12 cellular contexts compared by ENCODE assay signal in the genomic region with DNA sequence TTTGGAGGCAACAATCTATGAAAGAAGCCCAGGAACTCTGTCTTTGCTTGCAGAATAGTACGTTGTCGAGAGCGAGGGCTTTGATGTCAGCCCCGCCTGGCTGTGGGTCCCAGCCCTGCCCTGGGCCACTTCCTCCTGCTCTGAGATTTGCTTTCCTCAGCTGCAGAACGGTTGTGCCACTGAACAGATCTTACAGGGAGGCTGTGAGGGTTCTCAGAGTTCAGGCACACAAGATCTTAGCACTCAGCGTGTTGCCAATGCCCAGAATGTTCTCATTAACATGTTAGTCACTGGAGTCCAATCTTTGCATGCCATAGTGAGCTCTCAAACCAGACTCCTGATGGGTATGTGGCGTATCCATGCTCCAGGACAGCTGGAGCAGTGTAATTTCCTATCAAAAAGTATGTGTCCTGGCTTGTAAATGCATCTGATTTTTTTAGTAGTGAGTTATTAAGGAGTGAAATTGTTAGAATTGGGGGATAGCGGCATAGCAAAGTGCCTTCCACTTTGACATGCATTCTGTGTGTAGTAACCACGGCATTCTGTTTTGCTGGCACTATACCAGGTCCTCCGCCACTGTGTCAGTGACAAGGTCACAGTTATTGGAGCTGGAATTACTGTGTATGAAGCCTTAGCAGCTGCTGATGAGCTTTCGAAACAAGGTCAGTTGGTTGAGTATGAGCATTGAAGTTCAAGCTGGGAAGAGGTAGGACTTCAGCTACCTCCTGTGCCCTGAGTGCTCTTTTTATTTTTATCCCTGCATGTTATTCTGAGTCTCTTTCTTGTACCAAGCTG. TPM values are rescaled to one million over a fixed set of nuclear protein-coding genes. Genes with fewer than 3 reads are reported as not detected.
DNase-seq lines count a peak whose midpoint lies in the region; ATAC-seq, FAIRE-seq and TF ChIP-seq lines count a peak whose summit lies in the region.
"Had no signal": no experiment of that assay in that cellular context is flagged by ENCODE, and none has a peak within 500 bp of the region (broad histone marks: within the 10 kb centered on the region; RNA-seq: fewer than 3 reads in every experiment).

No MANE protein-coding gene starts in this region.

- H3K4me1 ChIP-seq in right lobe of liver (no peaks in the 10 kb centered on the region), HepG2 (ENCODE audit: insufficient read depth, low read length) (no peaks in the 10 kb centered on the region), heart right ventricle (peaks cover 0 to 31% (median 14%) of the 10 kb centered on the region in 9 donors), upper lobe of right lung (peaks cover 14% of the 10 kb centered on the region)

- no peak for TF ChIP-seq RAD21 in HepG2 (CRISPR knock-in tag; IDR thresholded peaks at IDR 0.05)

- in situ Hi-C loops in HepG2 (cut with HindIII; ENCODE audit: extremely low pct_ligation_motif_present, low pct_unique_long_range_greater_than_20kb): no loop called here

- ATAC-seq in right lobe of liver (peak in 3 of 4 donors; percentile 15 to 46 (median 34)), HepG2 (no peak), heart right ventricle (peak; percentile 14 to 70 (median 58)), upper lobe of right lung (peak; percentile 59), HG02840 (IDR thresholded peaks at IDR 0.05; ENCODE audit: low FRiP score, unreplicated experiment) (no peak)

- H2AFZ ChIP-seq in HepG2 (ENCODE audit: low read length): no peak overlapping the region

- BruUV-seq in HepG2 (replicated peaks; lab: Mats Ljungman, UMichigan): no TSS peak

- no peak for FAIRE-seq in HepG2 (lab: Jason Lieb, UNC)
- no peak for FAIRE-seq in GM12892 (lab: Jason Lieb, UNC)

- H3K27ac ChIP-seq in right lobe of liver (no peak overlapping the region), HepG2 (ENCODE audit: extremely low read length, insufficient read depth, low read length) (no peak overlapping the region), heart right ventricle (peak overlapping the region in 8 of 10 donors; percentile 34 to 69 (median 47)), upper lobe of right lung (no peak overlapping the region)
- H3K27ac ChIP-seq: VCaP had no signal

- whole genome bisulfite sequencing in right lobe of liver (ENCODE audit: insufficient coverage, low coverage, low lambda C conversion rate, missing lambda C conversion rate): 28% methylated on average over 7 of the region's 11 CpGs
- WGBS in HepG2 (ENCODE audit: low lambda C conversion rate): 63% methylated on average over 2 of the region's 11 CpGs
- 19 to 23% methylated on average over 11 of the region's 11 CpGs for WGBS in heart right ventricle, 2 donors

- no peaks in the 10 kb centered on the region for H3K27me3 ChIP-seq in right lobe of liver
- H3K27me3 ChIP-seq in HepG2 (ENCODE audit: control insufficient read depth in 1 of 2, insufficient read depth in 2 of 2, low read length in 2 of 2): peaks cover 2 to 41% of the 10 kb centered on the region in 2 experiments; a peak in 4 of 5 replicates
- H3K27me3 ChIP-seq in heart right ventricle: peaks cover 0 to 66% (median 0%) of the 10 kb centered on the region in 7 donors
- no peaks in the 10 kb centered on the region for H3K27me3 ChIP-seq in upper lobe of right lung

- no peaks in the 10 kb centered on the region for H3K36me3 ChIP-seq in right lobe of liver
- no peaks in the 10 kb centered on the region for H3K36me3 ChIP-seq in HepG2 (replicated peaks in 1 of 2; ENCODE audit: control insufficient read depth in 1 of 2, insufficient read depth in 2 of 2, low read length in 2 of 2)
- no peaks in the 10 kb centered on the region for H3K36me3 ChIP-seq in heart right ventricle
- H3K36me3 ChIP-seq in upper lobe of right lung: no peaks in the 10 kb centered on the region

- H3K4me3 ChIP-seq in right lobe of liver (no peak overlapping the region), HepG2 (replicated peaks in 1 of 3; ENCODE audit: insufficient read depth in 1 of 3, low read depth in 2 of 3, low read length in 3 of 3) (no peak overlapping the region), heart right ventricle (peak overlapping the region in 1 of 10 donors; percentile 9), upper lobe of right lung (no peak overlapping the region)

- POLR2A ChIA-PET in HepG2 (lab: Yijun Ruan, JAX): no interaction called here

- no peak for TF ChIP-seq CTCF in right lobe of liver (IDR thresholded peaks at IDR 0.05)
- TF ChIP-seq CTCF in HepG2 (CRISPR knock-in tag; IDR thresholded peaks at IDR 0.05): no peak
- TF ChIP-seq CTCF in heart right ventricle (IDR thresholded peaks at IDR 0.05): no peak
- no peak for TF ChIP-seq CTCF in upper lobe of right lung (IDR thresholded peaks at IDR 0.05)

- no peak overlapping the region for H3K4me2 ChIP-seq in HepG2 (ENCODE audit: low read depth, low read length)

- no peaks in the 10 kb centered on the region for H3K79me2 ChIP-seq in HepG2 (ENCODE audit: insufficient read depth, low read length)

- H3K9me3 ChIP-seq in right lobe of liver: no peaks in the 10 kb centered on the region
- H3K9me3 ChIP-seq in HepG2 (ENCODE audit: low read length): no peaks in the 10 kb centered on the region
- no peaks in the 10 kb centered on the region for H3K9me3 ChIP-seq in heart right ventricle
- no peaks in the 10 kb centered on the region for H3K9me3 ChIP-seq in upper lobe of right lung

- TF ChIP-seq POLR2A in right lobe of liver (IDR thresholded peaks at IDR 0.05): no peak
- no peak for TF ChIP-seq POLR2A in HepG2 (IDR thresholded peaks at IDR 0.05; ENCODE audit: insufficient read depth in 1 of 2, low read depth in 2 of 2, low read length in 2 of 2)
- no peak for TF ChIP-seq POLR2A in GM12892 (IDR thresholded peaks at IDR 0.05; ENCODE audit: low read depth, low read length)

- TF ChIP-seq EP300 in HepG2 (IDR thresholded peaks at IDR 0.05; ENCODE audit: low read depth in 2 of 2, low read length in 2 of 2): no peak
- TF ChIP-seq EP300 in HepG2 (CRISPR knock-in tag; IDR thresholded peaks at IDR 0.05; ENCODE audit: borderline replicate concordance): no peak

- intact Hi-C loops in right lobe of liver (cut with DNase I): no loop called here
- intact Hi-C loops in HepG2 (cut with micrococcal nuclease; ENCODE audit: unreplicated experiment): no loop called here
- intact Hi-C loops in heart right ventricle (cut with DNase I): no loop called here
- intact Hi-C loops in upper lobe of right lung (cut with DNase I): no loop called here

- DNase-seq in right lobe of liver (no peak), HepG2 (ENCODE audit: low spot score) (no peak), activated T-helper 1 cell treated with Interleukin-2 at 50 U/mL for 16 hours (ENCODE audit: low read depth) (peak; percentile 46), heart right ventricle (no peak), upper lobe of right lung (no peak), OCI-M1 (lab: John Stamatoyannopoulos, UW) (no peak), GM12892 (ENCODE audit: insufficient read length) (no peak)
- DNase-seq: hypothalamus, NCI-H69 had no signal

- H4K20me1 ChIP-seq in HepG2 (ENCODE audit: insufficient read depth, low read length): no peaks in the 10 kb centered on the region

- H3K9ac ChIP-seq in HepG2 (ENCODE audit: insufficient read depth, low read depth, low read length): no peak overlapping the region

- CTCF ChIA-PET in HepG2 (lab: Yijun Ruan, JAX; ENCODE audit: low intra/inter-chr PET ratio, low total read pairs): no interaction called here

RNA-seq across cellular contexts. Expression of gene TKTL1, which starts 31.6 kb away (rescaled TPM):
- total RNA-seq in right lobe of liver: under 1 TPM in 1 of 6 experiments, not detected in 5; 0.06 TPM
- not detected in 2 replicates for total RNA-seq in HepG2 (2016; rRNA removed; fragmentation: Illumina TruSeq; extraction: Trizol)
- total RNA-seq in HepG2 (2016; cell fraction: cytosol; rRNA removed; fragmentation: Illumina TruSeq; extraction: Trizol; ENCODE audit: low read depth): not detected in 2 replicates
- total RNA-seq in HepG2 (2016; cell fraction: insoluble cytoplasmic fraction; rRNA removed; fragmentation: Illumina TruSeq; extraction: Trizol): not detected in 2 replicates
- total RNA-seq in HepG2 (2016; cell fraction: membrane; rRNA removed; fragmentation: Illumina TruSeq; extraction: Trizol): not detected in 2 replicates
- total RNA-seq in HepG2 (2016; cell fraction: nucleus; rRNA removed; fragmentation: Illumina TruSeq; extraction: Trizol): not detected in 2 replicates
- not detected in 2 replicates for polyA plus RNA-seq in HepG2 (2011; rRNA removed)
- polyA plus RNA-seq in HepG2 (2011; cell fraction: cytosol; rRNA removed): not detected in 2 replicates
- not detected in 2 replicates for polyA plus RNA-seq in HepG2 (2011; cell fraction: nucleus; rRNA removed)
- not detected in 2 replicates for polyA plus RNA-seq in HepG2 (2012)
- polyA plus RNA-seq in HepG2 (2016; cell fraction: cytosol; fragmentation: Illumina TruSeq; extraction: Trizol; ENCODE audit: low read depth): not detected in 2 replicates
- polyA plus RNA-seq in HepG2 (2016; cell fraction: insoluble cytoplasmic fraction; fragmentation: Illumina TruSeq; extraction: Trizol; ENCODE audit: low read depth): not detected in 2 replicates
- polyA plus RNA-seq in HepG2 (2016; cell fraction: membrane; fragmentation: Illumina TruSeq; extraction: Trizol; ENCODE audit: low read depth): not detected in 2 replicates
- not detected in 2 replicates for polyA plus RNA-seq in HepG2 (2016; cell fraction: nucleus; fragmentation: Illumina TruSeq; extraction: Trizol; ENCODE audit: insufficient read depth, low read depth)
- polyA minus RNA-seq in HepG2 (2011; rRNA and poly(A)+ RNA removed; ENCODE audit: low replicate concordance): 0.33 TPM in 1 of 2 replicates, not detected in the other
- not detected in 2 replicates for polyA minus RNA-seq in HepG2 (2011; cell fraction: cytosol; rRNA and poly(A)+ RNA removed)
- polyA minus RNA-seq in HepG2 (2011; cell fraction: nucleus; rRNA and poly(A)+ RNA removed): not detected in 2 replicates
- total RNA-seq in heart right ventricle: 10 to 100 TPM in 5 of 10 donors, 1 to 10 TPM in 5; 3.7 to 14.1 (median 9.2) TPM
- polyA plus RNA-seq in heart right ventricle: 1 to 10 TPM; 2.6 to 5.7 TPM
- not detected for total RNA-seq in upper lobe of right lung
- not detected for polyA plus RNA-seq in GM12892 (2012; ENCODE audit: missing spikeins)

RNA-seq across cellular contexts. Expression of gene TEX28, which starts 32.3 kb away (rescaled TPM):
- total RNA-seq in right lobe of liver: not detected
- not detected in 2 replicates for total RNA-seq in HepG2 (2016; rRNA removed; fragmentation: Illumina TruSeq; extraction: Trizol)
- total RNA-seq in HepG2 (2016; cell fraction: cytosol; rRNA removed; fragmentation: Illumina TruSeq; extraction: Trizol; ENCODE audit: low read depth): not detected in 2 replicates
- total RNA-seq in HepG2 (2016; cell fraction: insoluble cytoplasmic fraction; rRNA removed; fragmentation: Illumina TruSeq; extraction: Trizol): not detected in 2 replicates
- not detected in 2 replicates for total RNA-seq in HepG2 (2016; cell fraction: membrane; rRNA removed; fragmentation: Illumina TruSeq; extraction: Trizol)
- total RNA-seq in HepG2 (2016; cell fraction: nucleus; rRNA removed; fragmentation: Illumina TruSeq; extraction: Trizol): not detected in 2 replicates
- not detected in 2 replicates for polyA plus RNA-seq in HepG2 (2011; rRNA removed)
- polyA plus RNA-seq in HepG2 (2011; cell fraction: cytosol; rRNA removed): not detected in 2 replicates
- not detected in 2 replicates for polyA plus RNA-seq in HepG2 (2011; cell fraction: nucleus; rRNA removed)
- polyA plus RNA-seq in HepG2 (2012): not detected in 2 replicates
- not detected in 2 replicates for polyA plus RNA-seq in HepG2 (2016; cell fraction: cytosol; fragmentation: Illumina TruSeq; extraction: Trizol; ENCODE audit: low read depth)
- polyA plus RNA-seq in HepG2 (2016; cell fraction: insoluble cytoplasmic fraction; fragmentation: Illumina TruSeq; extraction: Trizol; ENCODE audit: low read depth): not detected in 2 replicates
- not detected in 2 replicates for polyA plus RNA-seq in HepG2 (2016; cell fraction: membrane; fragmentation: Illumina TruSeq; extraction: Trizol; ENCODE audit: low read depth)
- not detected in 2 replicates for polyA plus RNA-seq in HepG2 (2016; cell fraction: nucleus; fragmentation: Illumina TruSeq; extraction: Trizol; ENCODE audit: insufficient read depth, low read depth)
- not detected in 2 replicates for polyA minus RNA-seq in HepG2 (2011; rRNA and poly(A)+ RNA removed; ENCODE audit: low replicate concordance)
- polyA minus RNA-seq in HepG2 (2011; cell fraction: cytosol; rRNA and poly(A)+ RNA removed): not detected in 2 replicates
- not detected in 2 replicates for polyA minus RNA-seq in HepG2 (2011; cell fraction: nucleus; rRNA and poly(A)+ RNA removed)
- not detected for total RNA-seq in heart right ventricle
- polyA plus RNA-seq in heart right ventricle: not detected
- total RNA-seq in upper lobe of right lung: not detected
- not detected for polyA plus RNA-seq in GM12892 (2012; ENCODE audit: missing spikeins)
- total RNA-seq: cerebellum had no signal

RNA-seq across cellular contexts. Expression of gene FLNA, which starts 47.2 kb away (rescaled TPM):
- total RNA-seq in right lobe of liver (100 to 1,000 TPM in 1 of 6 experiments, 10 to 100 TPM in 5; 46.8 to 124 (median 82.6) TPM), HepG2 (2016; rRNA removed; fragmentation: Illumina TruSeq; extraction: Trizol) (119 and 174 TPM in 2 replicates), heart right ventricle (100 to 1,000 TPM; 139 to 288 (median 181) TPM), upper lobe of right lung (1,252 TPM)
- 13.2 and 13.4 TPM in 2 replicates for total RNA-seq in HepG2 (2016; cell fraction: cytosol; rRNA removed; fragmentation: Illumina TruSeq; extraction: Trizol; ENCODE audit: low read depth)
- total RNA-seq in HepG2 (2016; cell fraction: insoluble cytoplasmic fraction; rRNA removed; fragmentation: Illumina TruSeq; extraction: Trizol): 90.0 and 191 TPM in 2 replicates
- total RNA-seq in HepG2 (2016; cell fraction: membrane; rRNA removed; fragmentation: Illumina TruSeq; extraction: Trizol): 36.3 and 36.5 TPM in 2 replicates
- 184 and 199 TPM in 2 replicates for total RNA-seq in HepG2 (2016; cell fraction: nucleus; rRNA removed; fragmentation: Illumina TruSeq; extraction: Trizol)
- polyA plus RNA-seq in HepG2 (2011; rRNA removed) (83.4 and 117 TPM in 2 replicates), heart right ventricle (100 to 1,000 TPM; 368 to 442 TPM)
- polyA plus RNA-seq in HepG2 (2011; cell fraction: cytosol; rRNA removed): 51.4 and 75.1 TPM in 2 replicates
- 546 and 648 TPM in 2 replicates for polyA plus RNA-seq in HepG2 (2011; cell fraction: nucleus; rRNA removed)
- polyA plus RNA-seq in HepG2 (2012): 102 and 157 TPM in 2 replicates
- 12.4 and 15.1 TPM in 2 replicates for polyA plus RNA-seq in HepG2 (2016; cell fraction: cytosol; fragmentation: Illumina TruSeq; extraction: Trizol; ENCODE audit: low read depth)
- polyA plus RNA-seq in HepG2 (2016; cell fraction: insoluble cytoplasmic fraction; fragmentation: Illumina TruSeq; extraction: Trizol; ENCODE audit: low read depth): 93.9 and 131 TPM in 2 replicates
- polyA plus RNA-seq in HepG2 (2016; cell fraction: membrane; fragmentation: Illumina TruSeq; extraction: Trizol; ENCODE audit: low read depth): 22.9 and 27.1 TPM in 2 replicates
- 309 and 326 TPM in 2 replicates for polyA plus RNA-seq in HepG2 (2016; cell fraction: nucleus; fragmentation: Illumina TruSeq; extraction: Trizol; ENCODE audit: insufficient read depth, low read depth)
- polyA minus RNA-seq in HepG2 (2011; rRNA and poly(A)+ RNA removed; ENCODE audit: low replicate concordance): 637 and 802 TPM in 2 replicates
- 304 and 314 TPM in 2 replicates for polyA minus RNA-seq in HepG2 (2011; cell fraction: cytosol; rRNA and poly(A)+ RNA removed)
- 230 and 260 TPM in 2 replicates for polyA minus RNA-seq in HepG2 (2011; cell fraction: nucleus; rRNA and poly(A)+ RNA removed)
- polyA plus RNA-seq in GM12892 (2012; ENCODE audit: missing spikeins): 131 TPM

RNA-seq across cellular contexts. Expression of gene EMD, which starts 51.9 kb away (rescaled TPM):
- total RNA-seq in right lobe of liver (10 to 100 TPM; 19.8 to 28.8 (median 24.2) TPM), HepG2 (2016; rRNA removed; fragmentation: Illumina TruSeq; extraction: Trizol) (10.4 and 14.5 TPM in 2 replicates), heart right ventricle (10 to 100 TPM; 47.8 to 74.1 (median 59.6) TPM), upper lobe of right lung (58.4 TPM)
- total RNA-seq in HepG2 (2016; cell fraction: cytosol; rRNA removed; fragmentation: Illumina TruSeq; extraction: Trizol; ENCODE audit: low read depth): 23.2 and 32.8 TPM in 2 replicates
- total RNA-seq in HepG2 (2016; cell fraction: insoluble cytoplasmic fraction; rRNA removed; fragmentation: Illumina TruSeq; extraction: Trizol): 8.8 and 14.4 TPM in 2 replicates
- 27.8 and 36.0 TPM in 2 replicates for total RNA-seq in HepG2 (2016; cell fraction: membrane; rRNA removed; fragmentation: Illumina TruSeq; extraction: Trizol)
- 9.2 and 9.7 TPM in 2 replicates for total RNA-seq in HepG2 (2016; cell fraction: nucleus; rRNA removed; fragmentation: Illumina TruSeq; extraction: Trizol)
- polyA plus RNA-seq in HepG2 (2011; rRNA removed) (14.9 and 19.1 TPM in 2 replicates), heart right ventricle (100 to 1,000 TPM in 1 of 2 donors, 10 to 100 TPM in 1; 54.8 to 170 TPM)
- polyA plus RNA-seq in HepG2 (2011; cell fraction: cytosol; rRNA removed): 16.0 and 18.2 TPM in 2 replicates
- 49.8 and 50.2 TPM in 2 replicates for polyA plus RNA-seq in HepG2 (2011; cell fraction: nucleus; rRNA removed)
- 17.5 and 18.8 TPM in 2 replicates for polyA plus RNA-seq in HepG2 (2012)
- polyA plus RNA-seq in HepG2 (2016; cell fraction: cytosol; fragmentation: Illumina TruSeq; extraction: Trizol; ENCODE audit: low read depth): 74.7 and 108 TPM in 2 replicates
- polyA plus RNA-seq in HepG2 (2016; cell fraction: insoluble cytoplasmic fraction; fragmentation: Illumina TruSeq; extraction: Trizol; ENCODE audit: low read depth): 25.4 and 35.1 TPM in 2 replicates
- polyA plus RNA-seq in HepG2 (2016; cell fraction: membrane; fragmentation: Illumina TruSeq; extraction: Trizol; ENCODE audit: low read depth): 69.7 and 96.5 TPM in 2 replicates
- polyA plus RNA-seq in HepG2 (2016; cell fraction: nucleus; fragmentation: Illumina TruSeq; extraction: Trizol; ENCODE audit: insufficient read depth, low read depth): 38.7 and 39.0 TPM in 2 replicates
- 13.3 and 53.4 TPM in 2 replicates for polyA minus RNA-seq in HepG2 (2011; rRNA and poly(A)+ RNA removed; ENCODE audit: low replicate concordance)
- 9.3 and 9.9 TPM in 2 replicates for polyA minus RNA-seq in HepG2 (2011; cell fraction: cytosol; rRNA and poly(A)+ RNA removed)
- polyA minus RNA-seq in HepG2 (2011; cell fraction: nucleus; rRNA and poly(A)+ RNA removed): 6.2 and 7.2 TPM in 2 replicates
- polyA plus RNA-seq in GM12892 (2012; ENCODE audit: missing spikeins): 41.4 TPM

Comparison
In these comparisons a context has a peak if more than half of its experiments do, and no peak if none do; other contexts are left out.
1. ATAC-seq: peak in right lobe of liver (3 of 4), heart right ventricle (8 of 8) and upper lobe of right lung (single experiment); none in HepG2 (single experiment) and HG02840 (single experiment).
2. H3K27ac ChIP-seq: peak in heart right ventricle (8 of 10); none in right lobe of liver (0 of 3), HepG2 (single experiment) and upper lobe of right lung (single experiment).